8 cellular contexts compared by ENCODE assay signal in genomic region chr2:135916232-135916631, GRCh38. TPM values are rescaled to one million over a fixed set of nuclear protein-coding genes. Genes with fewer than 3 reads are reported as not detected.
DNase-seq lines count a peak whose midpoint lies in the region; ATAC-seq and TF ChIP-seq lines count a peak whose summit lies in the region.

No MANE protein-coding gene starts in this region.

- CTCF ChIA-PET in naive thymus-derived CD4-positive, alpha-beta T cell (lab: Charles Lee) = interaction anchor here (0.6 to 7.9 kb wide), 2 partner anchors 111 to 465 kb away, joined by 5 to 270 read pairs; no protein-coding TSS in a partner anchor

- H3K4me1 ChIP-seq in naive thymus-derived CD4-positive, alpha-beta T cell (ENCODE audit: control insufficient read depth in 2 of 2, insufficient read depth in 2 of 2, low read length in 2 of 2) = no peaks in the 10 kb centered on the region

- peaks cover 0 to 6% (median 4%) of the 10 kb centered on the region in 3 experiments for H3K36me3 ChIP-seq in naive thymus-derived CD4-positive, alpha-beta T cell (ENCODE audit: control insufficient read depth in 2 of 3, insufficient read depth in 3 of 3, low read length in 3 of 3)

- DNase-seq in AG09309 (ENCODE audit: low read depth) (no peak), GM13977 (ENCODE audit: low spot score) (no peak), NCI-H748 treated with DMSO at 0.1 percent for 48 hours (lab: John Stamatoyannopoulos, UW) (peak; percentile 47), chondrocyte (ENCODE audit: low spot score) (no peak), OCI-M2 (lab: John Stamatoyannopoulos, UW; ENCODE audit: unreplicated experiment) (no peak)
- peak in 7 of 9 donors; percentile 23 to 67 (median 56) for DNase-seq in naive thymus-derived CD4-positive, alpha-beta T cell
- DNase-seq in activated effector memory CD4-positive, alpha-beta T cell treated with anti-CD3 and anti-CD28 coated beads, Interleukin-2, amount 50 U/mL, for 16 hours = no peak

- H3K4me3 ChIP-seq in AG09309 (ENCODE audit: control insufficient read depth, low read depth, low read length) = no peak overlapping the region
- no peak overlapping the region for H3K4me3 ChIP-seq in naive thymus-derived CD4-positive, alpha-beta T cell (ENCODE audit: low read length)

- no peak overlapping the region for H3K27ac ChIP-seq in naive thymus-derived CD4-positive, alpha-beta T cell (ENCODE audit: low read depth, low read length)

- H3K27ac Mint-ChIP-seq in chondrocyte (ENCODE audit: unreplicated experiment) = no peak overlapping the region
- H3K27ac Mint-ChIP-seq in naive thymus-derived CD4-positive, alpha-beta T cell = peak overlapping the region in 6 of 9 donors; percentile 7 to 81 (median 58)

- in situ Hi-C loops in GM13977 (cut with MboI; ENCODE audit: low pct_unique_long_range_greater_than_20kb, low sequenced_read_pairs, unreplicated experiment) = loop anchor here (5.0 to 25.0 kb wide), 2 partner anchors 196 to 466 kb away; partner anchors contain the start of gene CXCR4

- no peaks in the 10 kb centered on the region for H3K9me3 Mint-ChIP-seq in chondrocyte (ENCODE audit: low read depth)
- no peaks in the 10 kb centered on the region for H3K9me3 Mint-ChIP-seq in naive thymus-derived CD4-positive, alpha-beta T cell

- peaks cover 2% of the 10 kb centered on the region for H3K36me3 Mint-ChIP-seq in chondrocyte (ENCODE audit: low read depth)
- peaks cover under 1 to 9% (median 8%) of the 10 kb centered on the region in 5 donors for H3K36me3 Mint-ChIP-seq in naive thymus-derived CD4-positive, alpha-beta T cell

- POLR2A ChIA-PET in naive thymus-derived CD4-positive, alpha-beta T cell (lab: Charles Lee) = interaction anchor here (2.0 kb wide), 1 partner anchor 220 kb away, joined by 5 read pairs; no protein-coding TSS in a partner anchor

- intact Hi-C loops in naive thymus-derived CD4-positive, alpha-beta T cell (cut with micrococcal nuclease) = loop anchor here (1.0 to 10.0 kb wide), 14 partner anchors 46 to 468 kb away; partner anchors contain the start of gene DARS1 (in 2 of the 2)

- no peak overlapping the region for H3K4me3 Mint-ChIP-seq in chondrocyte (ENCODE audit: unreplicated experiment)
- no peak overlapping the region for H3K4me3 Mint-ChIP-seq in naive thymus-derived CD4-positive, alpha-beta T cell

- peak; percentile 27 for TF ChIP-seq CTCF in AG09309 (IDR thresholded peaks at IDR 0.05; ENCODE audit: control insufficient read depth, insufficient read depth, low read depth, low read length, missing control alignments)
- TF ChIP-seq CTCF in GM13977 (IDR thresholded peaks at IDR 0.05; ENCODE audit: extremely low read depth, insufficient read depth, missing control alignments) = peak; percentile 34
- peak; percentile 84 for TF ChIP-seq CTCF in chondrocyte (IDR thresholded peaks at IDR 0.05)

- no peak for TF ChIP-seq POLR2A in GM18505 (IDR thresholded peaks at IDR 0.05; ENCODE audit: borderline replicate concordance, extremely low read depth, insufficient read depth, insufficient read length)

- peak; percentile 80 for ATAC-seq in naive thymus-derived CD4-positive, alpha-beta T cell
- no peak for ATAC-seq in GM18505 (IDR thresholded peaks at IDR 0.05; ENCODE audit: unreplicated experiment)

- no peaks in the 10 kb centered on the region for H3K4me1 Mint-ChIP-seq in chondrocyte (ENCODE audit: low read depth)
- peaks cover 0 to 14% (median 4%) of the 10 kb centered on the region in 7 donors for H3K4me1 Mint-ChIP-seq in naive thymus-derived CD4-positive, alpha-beta T cell

- H3K9me3 ChIP-seq in naive thymus-derived CD4-positive, alpha-beta T cell (ENCODE audit: control insufficient read depth in 2 of 3, low read length in 3 of 3) = no peaks in the 10 kb centered on the region

- no peaks in the 10 kb centered on the region for H3K27me3 Mint-ChIP-seq in chondrocyte (ENCODE audit: low read depth)
- H3K27me3 Mint-ChIP-seq in naive thymus-derived CD4-positive, alpha-beta T cell = no peaks in the 10 kb centered on the region

- no peaks in the 10 kb centered on the region for H3K27me3 ChIP-seq in naive thymus-derived CD4-positive, alpha-beta T cell (ENCODE audit: control insufficient read depth in 2 of 2, insufficient read depth in 2 of 2, low read length in 2 of 2)

RNA-seq across cellular contexts. Expression of gene MCM6, which starts 40.0 kb away (rescaled TPM):
- 21.2 to 44.1 TPM (median 22.2 TPM) in 3 replicates for total RNA-seq in chondrocyte
- 100 to 1,000 TPM in 1 of 5 experiments, 10 to 100 TPM in 4; 12.1 to 105 (median 21.6) TPM for total RNA-seq in naive thymus-derived CD4-positive, alpha-beta T cell
- polyA plus RNA-seq in naive thymus-derived CD4-positive, alpha-beta T cell = 10 to 100 TPM; 15.0 to 18.5 TPM

Comparison
In these comparisons a context has a peak if more than half of its experiments do, and no peak if none do; other contexts are left out.
1. DNase-seq: peak in NCI-H748 treated with DMSO at 0.1 percent for 48 hours (single experiment) and naive thymus-derived CD4-positive, alpha-beta T cell (7 of 9); none in AG09309 (single experiment), GM13977 (single experiment), chondrocyte (single experiment), OCI-M2 (single experiment) and activated effector memory CD4-positive, alpha-beta T cell treated with anti-CD3 and anti-CD28 coated beads, Interleukin-2, amount 50 U/mL, for 16 hours (single experiment).
2. CTCF ChIP-seq: peak in every context shown above with its lines; median percentile 84 in chondrocyte; 34 in GM13977; 27 in AG09309.